ENCODE assay signal across 26 cellular contexts in genomic region chr20:26315054-26315453, GRCh38.
"Had no signal": no experiment of that assay in that cellular context is flagged by ENCODE, and none has a peak within 500 bp of the region (broad histone marks: within the 10 kb centered on the region; RNA-seq: fewer than 3 reads in every experiment).

No MANE protein-coding gene starts in this region.

- DNase-seq: cortex of kidney; effector memory CD8-positive, alpha-beta T cell; erythroblast; esophagus squamous epithelium; foreskin melanocyte; glutamatergic neuron; heart right ventricle; hippocampal formation; left cardiac atrium; left lung; mammary epithelial cell; mesendoderm; midbrain; natural killer cell; occipital lobe; ovary; posterior cingulate gyrus; psoas muscle; right cardiac atrium; spleen; stimulated activated naive B cell treated with anti-CD40 and anti-IgM and Interleukin-4, amounts not matched to agents 10 μg/mL and 1 μg/mL and 100 μg/mL, for 72 hours; upper lobe of left lung had no signal

- H3K9me3 ChIP-seq: esophagus squamous epithelium, ovary, psoas muscle, thoracic aorta, tibial nerve, upper lobe of left lung had no signal

- H3K4me1 Mint-ChIP-seq: natural killer cell; stimulated activated naive B cell treated with anti-CD40 and anti-IgM and Interleukin-4, amounts not matched to agents 10 μg/mL and 1 μg/mL and 100 μg/mL, for 72 hours had no signal

- H3K4me1 ChIP-seq: esophagus squamous epithelium, heart right ventricle, left lung, psoas muscle, spleen, tibial nerve, upper lobe of left lung had no signal

- H3K36me3 ChIP-seq: esophagus squamous epithelium, heart right ventricle, left lung, ovary, spleen, thoracic aorta, tibial nerve, upper lobe of left lung had no signal

- H3K36me3 Mint-ChIP-seq: natural killer cell; stimulated activated naive B cell treated with anti-CD40 and anti-IgM and Interleukin-4, amounts not matched to agents 10 μg/mL and 1 μg/mL and 100 μg/mL, for 72 hours had no signal

- H3K4me3 ChIP-seq: esophagus squamous epithelium, heart right ventricle, left lung, ovary, psoas muscle, skin epidermis, spleen, thoracic aorta, tibial nerve, upper lobe of left lung had no signal

- H3K27ac ChIP-seq: esophagus squamous epithelium, heart right ventricle, left lung, ovary, psoas muscle, skin epidermis, spleen, thoracic aorta, tibial nerve, upper lobe of left lung had no signal

- ATAC-seq: effector memory CD8-positive, alpha-beta T cell; heart right ventricle; left cardiac atrium; left lung; natural killer cell; psoas muscle; right cardiac atrium; stimulated activated naive B cell treated with anti-CD40 and anti-IgM and Interleukin-4, amounts not matched to agents 10 μg/mL and 1 μg/mL and 100 μg/mL, for 72 hours had no signal

- H3K9me3 Mint-ChIP-seq: effector memory CD8-positive, alpha-beta T cell; stimulated activated naive B cell treated with anti-CD40 and anti-IgM and Interleukin-4, amounts not matched to agents 10 μg/mL and 1 μg/mL and 100 μg/mL, for 72 hours had no signal

- H3K27ac Mint-ChIP-seq: effector memory CD8-positive, alpha-beta T cell; natural killer cell; stimulated activated naive B cell treated with anti-CD40 and anti-IgM and Interleukin-4, amounts not matched to agents 10 μg/mL and 1 μg/mL and 100 μg/mL, for 72 hours; stimulated activated naive CD8-positive, alpha-beta T cell treated with anti-CD3 and anti-CD28 coated beads, Interleukin-15, Interleukin-2, amounts not matched to agents 100 ng/mL and 50 ng/mL, for 24 hours had no signal

- H3K27me3 Mint-ChIP-seq: effector memory CD8-positive, alpha-beta T cell; stimulated activated naive B cell treated with anti-CD40 and anti-IgM and Interleukin-4, amounts not matched to agents 10 μg/mL and 1 μg/mL and 100 μg/mL, for 72 hours; stimulated activated naive CD8-positive, alpha-beta T cell treated with anti-CD3 and anti-CD28 coated beads, Interleukin-15, Interleukin-2, amounts not matched to agents 100 ng/mL and 50 ng/mL, for 24 hours had no signal

- H3K4me3 Mint-ChIP-seq: effector memory CD8-positive, alpha-beta T cell; natural killer cell; stimulated activated naive B cell treated with anti-CD40 and anti-IgM and Interleukin-4, amounts not matched to agents 10 μg/mL and 1 μg/mL and 100 μg/mL, for 72 hours; stimulated activated naive CD8-positive, alpha-beta T cell treated with anti-CD3 and anti-CD28 coated beads, Interleukin-15, Interleukin-2, amounts not matched to agents 100 ng/mL and 50 ng/mL, for 24 hours had no signal

- H3K27me3 ChIP-seq: esophagus squamous epithelium, heart right ventricle, left lung, ovary, spleen, tibial nerve, upper lobe of left lung had no signal
